Comparison of ENCODE assay signal across 2 cellular contexts in the genomic region with DNA sequence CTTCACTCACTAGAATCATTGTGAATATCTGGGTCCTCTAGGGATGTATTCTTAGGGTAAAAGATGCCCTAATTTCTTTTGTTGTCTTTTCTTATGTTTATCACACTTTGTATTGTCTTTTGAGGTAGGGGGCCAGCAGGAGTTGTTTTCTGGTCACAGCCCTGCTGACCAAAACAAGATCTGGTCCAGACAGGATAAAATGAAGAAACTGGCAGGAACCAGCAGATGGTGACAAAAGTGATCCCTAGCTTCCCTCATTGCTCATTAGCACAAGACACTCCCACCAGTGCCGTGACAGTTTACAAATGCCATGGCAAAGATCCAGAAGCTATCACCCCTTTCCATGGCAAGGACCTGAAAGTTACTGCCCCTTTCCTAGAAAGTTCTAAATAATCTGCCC.
TF ChIP-seq lines count a peak whose summit lies in the region.

No MANE protein-coding gene starts in this region.

TF ChIP-seq in GM23338, 12 proteins besides CTCF, POLR2A, EP300 and RAD21 (continued from another document):
- no peak for TF ChIP-seq EZH2 (IDR thresholded peaks at IDR 0.05; ENCODE audit: low read depth, unreplicated experiment)
- TF ChIP-seq ZNF462 (CRISPR knock-in tag; IDR thresholded peaks at IDR 0.05), result 0 out of 2 replicates have a peak, but pooled peaks have one; percentile 58

TF ChIP-seq in H1, 55 proteins besides CTCF, POLR2A, EP300 and RAD21 (continued from another document):
- TF ChIP-seq YY1 (IDR thresholded peaks at IDR 0.05; ENCODE audit: low read depth, low read length), result 0 out of 2 replicates have a peak, but pooled peaks have one; percentile 25
- TF ChIP-seq BACH1 (IDR thresholded peaks at IDR 0.05; ENCODE audit: low read length), result no peak
